Comparison of ENCODE assay signal across 1 cellular context in the genomic region with DNA sequence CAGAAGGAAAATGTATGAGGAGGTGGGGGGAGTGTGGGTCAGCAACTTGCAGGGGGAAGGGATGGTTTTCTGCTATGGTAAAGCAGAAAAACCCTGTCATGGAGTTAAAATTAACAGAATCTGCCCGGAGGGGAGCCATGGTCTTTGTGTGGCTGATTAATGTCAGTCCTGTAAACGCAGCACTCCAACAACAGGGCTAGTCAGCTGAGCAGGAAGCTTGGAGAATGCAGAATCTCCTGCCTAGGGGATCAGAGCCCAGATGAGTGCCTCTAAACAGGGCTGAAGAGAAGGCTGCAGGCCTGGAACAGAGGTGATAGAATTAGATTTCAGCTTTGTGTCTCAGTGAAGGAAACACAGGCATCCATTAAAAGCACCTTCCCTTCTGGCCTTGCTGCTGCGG.
TF ChIP-seq lines count a peak whose summit lies in the region.

No MANE protein-coding gene starts in this region.

TF ChIP-seq in SK-N-SH, 30 proteins besides CTCF, POLR2A, EP300 and RAD21 (continued from another document):
- TF ChIP-seq, protein P1, sequence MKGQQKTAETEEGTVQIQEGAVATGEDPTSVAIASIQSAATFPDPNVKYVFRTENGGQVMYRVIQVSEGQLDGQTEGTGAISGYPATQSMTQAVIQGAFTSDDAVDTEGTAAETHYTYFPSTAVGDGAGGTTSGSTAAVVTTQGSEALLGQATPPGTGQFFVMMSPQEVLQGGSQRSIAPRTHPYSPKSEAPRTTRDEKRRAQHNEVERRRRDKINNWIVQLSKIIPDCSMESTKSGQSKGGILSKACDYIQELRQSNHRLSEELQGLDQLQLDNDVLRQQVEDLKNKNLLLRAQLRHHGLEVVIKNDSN (IDR thresholded peaks at IDR 0.05; ENCODE audit: borderline replicate concordance, low read depth) = no peak
- TF ChIP-seq JUND (IDR thresholded peaks at IDR 0.05) = no peak
- TF ChIP-seq FOXM1 (IDR thresholded peaks at IDR 0.05; ENCODE audit: low read depth) = no peak
- no peak for TF ChIP-seq NRF1 (IDR thresholded peaks at IDR 0.05; ENCODE audit: low read depth, low read length)
- TF ChIP-seq FOXJ3 (CRISPR knock-in tag; IDR thresholded peaks at IDR 0.05) = peak; percentile 97
- TF ChIP-seq GABPA (IDR thresholded peaks at IDR 0.05; ENCODE audit: low read depth) = no peak
- TF ChIP-seq, protein P2, sequence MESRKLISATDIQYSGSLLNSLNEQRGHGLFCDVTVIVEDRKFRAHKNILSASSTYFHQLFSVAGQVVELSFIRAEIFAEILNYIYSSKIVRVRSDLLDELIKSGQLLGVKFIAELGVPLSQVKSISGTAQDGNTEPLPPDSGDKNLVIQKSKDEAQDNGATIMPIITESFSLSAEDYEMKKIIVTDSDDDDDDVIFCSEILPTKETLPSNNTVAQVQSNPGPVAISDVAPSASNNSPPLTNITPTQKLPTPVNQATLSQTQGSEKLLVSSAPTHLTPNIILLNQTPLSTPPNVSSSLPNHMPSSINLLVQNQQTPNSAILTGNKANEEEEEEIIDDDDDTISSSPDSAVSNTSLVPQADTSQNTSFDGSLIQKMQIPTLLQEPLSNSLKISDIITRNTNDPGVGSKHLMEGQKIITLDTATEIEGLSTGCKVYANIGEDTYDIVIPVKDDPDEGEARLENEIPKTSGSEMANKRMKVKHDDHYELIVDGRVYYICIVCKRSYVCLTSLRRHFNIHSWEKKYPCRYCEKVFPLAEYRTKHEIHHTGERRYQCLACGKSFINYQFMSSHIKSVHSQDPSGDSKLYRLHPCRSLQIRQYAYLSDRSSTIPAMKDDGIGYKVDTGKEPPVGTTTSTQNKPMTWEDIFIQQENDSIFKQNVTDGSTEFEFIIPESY (IDR thresholded peaks at IDR 0.05; ENCODE audit: borderline replicate concordance, low read depth) = no peak
- TF ChIP-seq POLR2AphosphoS5 (IDR thresholded peaks at IDR 0.05; ENCODE audit: low read depth, low read length) = no peak
- TF ChIP-seq, protein P3, sequence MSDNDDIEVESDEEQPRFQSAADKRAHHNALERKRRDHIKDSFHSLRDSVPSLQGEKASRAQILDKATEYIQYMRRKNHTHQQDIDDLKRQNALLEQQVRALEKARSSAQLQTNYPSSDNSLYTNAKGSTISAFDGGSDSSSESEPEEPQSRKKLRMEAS (IDR thresholded peaks at IDR 0.05; ENCODE audit: low read depth) = no peak
- peak; percentile 89 for TF ChIP-seq RCOR1 (IDR thresholded peaks at IDR 0.05; ENCODE audit: low read length)
- no peak for TF ChIP-seq TEAD4 (IDR thresholded peaks at IDR 0.05; ENCODE audit: borderline replicate concordance, insufficient read depth)
